ENCODE assay signal across 8 cellular contexts in genomic region chr17:38674013-38674748, GRCh38. TPM values are rescaled to one million over a fixed set of nuclear protein-coding genes. Genes with fewer than 3 reads are reported as not detected.
DNase-seq lines count a peak whose midpoint lies in the region; ATAC-seq and TF ChIP-seq lines count a peak whose summit lies in the region.

No MANE protein-coding gene starts in this region.

- no peak overlapping the region for H3K27ac Mint-ChIP-seq in activated naive CD4-positive, alpha-beta T cell treated with anti-CD3 and anti-CD28 coated beads, Interleukin-2, amount 10 ng/mL, durations not matched to agents 7 days and 5 days

- POLR2A ChIA-PET in BJ (lab: Charles Lee) = no interaction called here

- H3K4me1 ChIP-seq in KMS-11 (ENCODE audit: low read depth, poor library complexity, severe bottlenecking) (peaks cover 41% of the 10 kb centered on the region), iPS-20b (ENCODE audit: insufficient read depth, low read length) (peaks cover 8% of the 10 kb centered on the region; the same call in 1 of the 2 replicates)

- H3K27me3 Mint-ChIP-seq in activated naive CD4-positive, alpha-beta T cell treated with anti-CD3 and anti-CD28 coated beads, Interleukin-2, amount 10 ng/mL, durations not matched to agents 7 days and 5 days = peaks cover 49% of the 10 kb centered on the region

- TF ChIP-seq CTCF in BJ (IDR thresholded peaks at IDR 0.05; ENCODE audit: insufficient read depth, low read depth, low read length) (no peak), KMS-11 (conservative IDR thresholded peaks at IDR 0.05; ENCODE audit: low read depth, low read length) (peak; percentile 41)

- H3K9me3 Mint-ChIP-seq in activated naive CD4-positive, alpha-beta T cell treated with anti-CD3 and anti-CD28 coated beads, Interleukin-2, amount 10 ng/mL, durations not matched to agents 7 days and 5 days = no peaks in the 10 kb centered on the region

- DNase-seq in BJ (ENCODE audit: low read depth) (no peak), A172 (ENCODE audit: low spot score) (no peak)
- DNase-seq in activated naive CD4-positive, alpha-beta T cell treated with anti-CD3 and anti-CD28 coated beads, Interleukin-2, amount 10 ng/mL, durations not matched to agents 7 days and 5 days = peak; percentile 52
- peak; percentile 48 to 52 for DNase-seq in stimulated activated CD4-positive, alpha-beta T cell treated with anti-CD3 and anti-CD28 coated beads, Interleukin-4, amount 100 ng/mL, for 4 hours
- no peak for DNase-seq in effector CD8-positive, alpha-beta T cell (lab: John Stamatoyannopoulos, UW)

- H3K4me3 ChIP-seq in BJ (ENCODE audit: low read depth, low read length) (peak overlapping the region; percentile 50), KMS-11 (IDR thresholded peaks at IDR 0.05; ENCODE audit: insufficient read depth, low read depth, low read length) (no peak overlapping the region), iPS-20b (ENCODE audit: low read length) (peak overlapping the region; percentile 55; the same call in 1 of the 2 replicates)

- H3K4me2 ChIP-seq in KMS-11 = peak overlapping the region; percentile 96

- peaks cover 32% of the 10 kb centered on the region for H3K27me3 ChIP-seq in BJ (ENCODE audit: control insufficient read depth, insufficient read depth, low read length)
- H3K27me3 ChIP-seq in KMS-11 (ENCODE audit: insufficient read depth, low read depth) = peaks cover 16% of the 10 kb centered on the region; the same call in 1 of the 2 replicates
- peaks cover 78% of the 10 kb centered on the region for H3K27me3 ChIP-seq in iPS-20b (ENCODE audit: insufficient read depth, low read length)

- no peaks in the 10 kb centered on the region for H3K9me3 ChIP-seq in iPS-20b (ENCODE audit: insufficient read depth, low read depth, low read length)

- H3K4me3 Mint-ChIP-seq in activated naive CD4-positive, alpha-beta T cell treated with anti-CD3 and anti-CD28 coated beads, Interleukin-2, amount 10 ng/mL, durations not matched to agents 7 days and 5 days = peak overlapping the region; percentile 63

- H3K27ac ChIP-seq in KMS-11 (peak overlapping the region; percentile 61), iPS-20b (ENCODE audit: low read length) (no peak overlapping the region)

- H3K36me3 ChIP-seq in BJ (ENCODE audit: control insufficient read depth, insufficient read depth, low read length) (no peaks in the 10 kb centered on the region), KMS-11 (ENCODE audit: insufficient read depth) (no peaks in the 10 kb centered on the region), iPS-20b (ENCODE audit: insufficient read depth, low read depth, low read length) (no peaks in the 10 kb centered on the region)

- H3K4me1 Mint-ChIP-seq in activated naive CD4-positive, alpha-beta T cell treated with anti-CD3 and anti-CD28 coated beads, Interleukin-2, amount 10 ng/mL, durations not matched to agents 7 days and 5 days = peaks cover 49% of the 10 kb centered on the region

- H2AFZ ChIP-seq in KMS-11 (ENCODE audit: low read depth) = peak overlapping the region; percentile 79

- CTCF ChIA-PET in BJ (lab: Yijun Ruan, JAX) = interaction anchor here (2.4 to 8.4 kb wide), 2 partner anchors 62 to 325 kb away, joined by 5 to 87 read pairs; no protein-coding TSS in a partner anchor
- CTCF ChIA-PET in activated naive CD4-positive, alpha-beta T cell treated with anti-CD3 and anti-CD28 coated beads, Interleukin-2, amount 10 ng/mL, durations not matched to agents 7 days and 5 days (lab: Charles Lee) = interaction anchor here (5.1 kb wide), 2 partner anchors 13 to 60 kb away, joined by 22 to 116 read pairs; partner anchors contain the start of gene CISD3

- no peaks in the 10 kb centered on the region for H3K36me3 Mint-ChIP-seq in activated naive CD4-positive, alpha-beta T cell treated with anti-CD3 and anti-CD28 coated beads, Interleukin-2, amount 10 ng/mL, durations not matched to agents 7 days and 5 days

- H3K9ac ChIP-seq in KMS-11 (peak overlapping the region; percentile 78), iPS-20b (ENCODE audit: low read depth, low read length) (no peak overlapping the region)

- no peaks in the 10 kb centered on the region for H4K20me1 ChIP-seq in KMS-11 (ENCODE audit: insufficient read depth)

- ATAC-seq in GM19328 (IDR thresholded peaks at IDR 0.05; ENCODE audit: unreplicated experiment) = peak; percentile 5

- no peaks in the 10 kb centered on the region for H3K79me2 ChIP-seq in KMS-11 (ENCODE audit: insufficient read depth, low read depth)

RNA-seq across cellular contexts. Expression of gene EPOP, which starts 0.6 kb away (rescaled TPM):
- 0.52 and 0.55 TPM in 2 replicates for polyA plus RNA-seq in BJ (2011; rRNA removed)
- polyA minus RNA-seq in BJ (2011; rRNA and poly(A)+ RNA removed) = 0.43 and 0.51 TPM in 2 replicates
- total RNA-seq in A172 (2014; rRNA removed; shearing (Covaris generic)) = 3.0 and 3.7 TPM in 2 replicates

RNA-seq across cellular contexts. Expression of gene MLLT6, which starts 30.9 kb away (rescaled TPM):
- 21.4 and 32.1 TPM in 2 replicates for polyA plus RNA-seq in BJ (2011; rRNA removed)
- polyA minus RNA-seq in BJ (2011; rRNA and poly(A)+ RNA removed) = 21.5 and 32.8 TPM in 2 replicates
- 17.4 and 21.4 TPM in 2 replicates for total RNA-seq in A172 (2014; rRNA removed; shearing (Covaris generic))

RNA-seq across cellular contexts. Expression of gene CISD3, which starts 56.0 kb away (rescaled TPM):
- polyA plus RNA-seq in BJ (2011; rRNA removed) = 15.1 and 17.1 TPM in 2 replicates
- 5.8 and 8.3 TPM in 2 replicates for polyA minus RNA-seq in BJ (2011; rRNA and poly(A)+ RNA removed)
- 7.5 and 12.4 TPM in 2 replicates for total RNA-seq in A172 (2014; rRNA removed; shearing (Covaris generic))

Comparison
In these comparisons a context has a peak if more than half of its experiments do, and no peak if none do; other contexts are left out.
1. DNase-seq: peak in activated naive CD4-positive, alpha-beta T cell treated with anti-CD3 and anti-CD28 coated beads, Interleukin-2, amount 10 ng/mL, durations not matched to agents 7 days and 5 days (single experiment) and stimulated activated CD4-positive, alpha-beta T cell treated with anti-CD3 and anti-CD28 coated beads, Interleukin-4, amount 100 ng/mL, for 4 hours (2 of 2); none in BJ (single experiment), effector CD8-positive, alpha-beta T cell (single experiment) and A172 (single experiment).